Comparison of ENCODE assay signal across 8 cellular contexts in genomic region chr20:51943761-51944160, GRCh38.
"Had no signal": no experiment of that assay in that cellular context is flagged by ENCODE, and none has a peak within 500 bp of the region (broad histone marks: within the 10 kb centered on the region; RNA-seq: fewer than 3 reads in every experiment).

No MANE protein-coding gene starts in this region.

- H3K27ac ChIP-seq: GM23248 had no signal

- H3K9me3 ChIP-seq: HAP-1 had no signal

- H2AFZ ChIP-seq: GM23248, GM23338 had no signal

- H3K9ac ChIP-seq: GM23248 had no signal

- H3K36me3 ChIP-seq: HAP-1 had no signal

- H3K4me2 ChIP-seq: GM23338 had no signal

- H3K4me3 ChIP-seq: GM23248, GM23338, HAP-1 had no signal

- DNase-seq: GM23248, GOT3, H7, H9, HCEC 1CT, HFFc6 had no signal
